In genomic region chr22:24466831-24467249, GRCh38 we compare ENCODE assay signal across 10 cellular contexts. TPM values are rescaled to one million over a fixed set of nuclear protein-coding genes. Genes with fewer than 3 reads are reported as not detected.
A peak's percentile ranks its signal among the peaks of the same experiment; 100 is the strongest.
DNase-seq lines count a peak whose midpoint lies in the region; ATAC-seq and TF ChIP-seq lines count a peak whose summit lies in the region.
"Had no signal": no experiment of that assay in that cellular context is flagged by ENCODE, and none has a peak within 500 bp of the region (broad histone marks: within the 10 kb centered on the region; RNA-seq: fewer than 3 reads in every experiment).

No MANE protein-coding gene starts in this region.

- no TSS peak for BruUV-seq in MCF 10A (replicated peaks; lab: Mats Ljungman, UMichigan)

- POLR2A ChIA-PET in MCF 10A (lab: Yijun Ruan, JAX): interaction anchor here (0.7 kb wide), 1 partner anchor 163 kb away, joined by 4 read pairs; no protein-coding TSS in a partner anchor

- H3K27me3 ChIP-seq in breast epithelium: no peaks in the 10 kb centered on the region
- H3K27me3 ChIP-seq in upper lobe of right lung: no peaks in the 10 kb centered on the region

- H3K9me3 ChIP-seq in breast epithelium: no peaks in the 10 kb centered on the region
- no peaks in the 10 kb centered on the region for H3K9me3 ChIP-seq in upper lobe of right lung
- H3K9me3 ChIP-seq: HAP-1 had no signal

- CTCF ChIA-PET in MCF 10A (lab: Yijun Ruan, JAX): interaction anchor here (0.5 kb wide), 1 partner anchor 36 kb away, joined by 3 read pairs; no protein-coding TSS in a partner anchor

- H3K27ac ChIP-seq in breast epithelium (peak overlapping the region in 1 of 2 donors; percentile 48), upper lobe of right lung (peak overlapping the region; percentile 44)

- H3K36me3 ChIP-seq in breast epithelium (no peaks in the 10 kb centered on the region), upper lobe of right lung (no peaks in the 10 kb centered on the region)
- H3K36me3 ChIP-seq: HAP-1 had no signal

- peaks cover 5% of the 10 kb centered on the region for H3K4me1 Mint-ChIP-seq in MCF 10A (ENCODE audit: insufficient read depth, unreplicated experiment)

- H3K36me3 Mint-ChIP-seq in MCF 10A (ENCODE audit: insufficient read depth, unreplicated experiment): no peaks in the 10 kb centered on the region

- peak; percentile 46 for ATAC-seq in left lobe of liver
- ATAC-seq in upper lobe of right lung: peak; percentile 53

- H3K27me3 Mint-ChIP-seq in MCF 10A (ENCODE audit: insufficient read depth, unreplicated experiment): no peaks in the 10 kb centered on the region
- H3K27me3 Mint-ChIP-seq: B cell had no signal

- H3K27ac Mint-ChIP-seq in MCF 10A (ENCODE audit: low read depth, unreplicated experiment): no peak overlapping the region

- H3K4me3 ChIP-seq in breast epithelium: no peak overlapping the region
- H3K4me3 ChIP-seq in astrocyte of the spinal cord (ENCODE audit: low read depth, low read length): no peak overlapping the region
- H3K4me3 ChIP-seq in upper lobe of right lung: no peak overlapping the region
- H3K4me3 ChIP-seq: HAP-1 had no signal

- no peak for TF ChIP-seq CTCF in MCF 10A (IDR thresholded peaks at IDR 0.05; ENCODE audit: unreplicated experiment)
- no peak for TF ChIP-seq CTCF in breast epithelium (IDR thresholded peaks at IDR 0.05)
- TF ChIP-seq CTCF in astrocyte of the spinal cord (IDR thresholded peaks at IDR 0.05; ENCODE audit: low read depth, low read length): no peak
- no peak for TF ChIP-seq CTCF in upper lobe of right lung (IDR thresholded peaks at IDR 0.05)

- in situ Hi-C loops in astrocyte of the spinal cord (cut with HindIII; ENCODE audit: low sequenced_read_pairs): no loop called here

- peak; percentile 47 for DNase-seq in MCF 10A (ENCODE audit: unreplicated experiment)
- no peak for DNase-seq in breast epithelium (ENCODE audit: low spot score in 2 of 2)
- DNase-seq in astrocyte of the spinal cord (ENCODE audit: low read depth, low spot score): peak; percentile 88
- DNase-seq in left lobe of liver (ENCODE audit: low spot score): no peak
- no peak for DNase-seq in upper lobe of right lung
- no peak for DNase-seq in retina
- no peak for DNase-seq in NCI-H2081 treated with DMSO at 0.1 percent for 48 hours (lab: John Stamatoyannopoulos, UW)
- DNase-seq in HK-2 (ENCODE audit: unreplicated experiment): no peak

- intact Hi-C loops in MCF 10A (cut with micrococcal nuclease) (no loop called here), breast epithelium (cut with DNase I; ENCODE audit: low total_unique reads) (no loop called here), upper lobe of right lung (cut with DNase I) (no loop called here)

- H3K9me3 Mint-ChIP-seq in MCF 10A (ENCODE audit: unreplicated experiment): no peaks in the 10 kb centered on the region

- TF ChIP-seq POLR2A in breast epithelium (IDR thresholded peaks at IDR 0.05): no peak

- H3K4me1 ChIP-seq in breast epithelium: no peaks in the 10 kb centered on the region
- H3K4me1 ChIP-seq in upper lobe of right lung: peaks cover 25% of the 10 kb centered on the region
- H3K4me1 ChIP-seq: HAP-1 had no signal

- no peak overlapping the region for H3K4me3 Mint-ChIP-seq in MCF 10A (ENCODE audit: unreplicated experiment)
- H3K4me3 Mint-ChIP-seq: B cell had no signal

RNA-seq across cellular contexts. Expression of gene UPB1, which starts 28.3 kb away (rescaled TPM):
- total RNA-seq in MCF 10A (2022) (not detected in 2 replicates), breast epithelium (under 1 TPM; 0.16 to 0.44 (median 0.33) TPM), left lobe of liver (184 TPM), upper lobe of right lung (1.5 TPM)

RNA-seq across cellular contexts. Expression of gene ADORA2A, which starts 39.4 kb away (rescaled TPM):
- total RNA-seq in MCF 10A (2022) (0.96 and 1.4 TPM in 2 replicates), breast epithelium (1 to 10 TPM; 1.8 to 4.3 (median 3.4) TPM), left lobe of liver (4.1 TPM), upper lobe of right lung (17.2 TPM)

Comparison
In these comparisons a context has a peak if more than half of its experiments do, and no peak if none do; other contexts are left out.
1. DNase-seq: peak in MCF 10A (single experiment) and astrocyte of the spinal cord (single experiment); none in breast epithelium (0 of 2), left lobe of liver (single experiment), upper lobe of right lung (single experiment), retina (single experiment), NCI-H2081 treated with DMSO at 0.1 percent for 48 hours (single experiment) and HK-2 (single experiment).
2. RNA of gene UPB1, which starts 28.3 kb away (total RNA-seq): 184 TPM in left lobe of liver (single experiment); 1.5 TPM in upper lobe of right lung (single experiment), 0.16 to 0.44 TPM in breast epithelium and not detected in MCF 10A; every median in the first group is over 10 times any median in the second.